In the genomic region with DNA sequence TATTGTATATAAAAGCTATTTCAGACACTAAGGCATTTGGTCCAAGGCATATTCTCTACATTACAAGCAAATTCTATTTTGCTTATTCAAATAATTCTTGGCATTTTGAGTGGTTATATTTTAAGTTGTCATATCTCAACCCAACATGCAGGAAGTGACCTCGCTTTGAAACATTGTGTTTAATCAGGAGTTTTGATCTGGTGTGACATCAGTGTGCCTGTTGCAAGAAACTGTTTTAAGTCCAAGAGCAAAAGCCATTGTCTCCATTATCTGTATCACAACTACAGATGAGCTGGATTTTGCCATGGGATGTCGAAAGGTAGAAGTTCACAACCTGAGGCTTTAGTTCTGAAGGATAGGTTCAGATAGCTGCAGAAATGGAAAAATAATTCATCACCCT, we compare ENCODE assay signal across 16 cellular contexts.
DNase-seq lines count a peak whose midpoint lies in the region; ATAC-seq and TF ChIP-seq lines count a peak whose summit lies in the region.
"Had no signal": no experiment of that assay in that cellular context is flagged by ENCODE, and none has a peak within 500 bp of the region (broad histone marks: within the 10 kb centered on the region; RNA-seq: fewer than 3 reads in every experiment).

No MANE protein-coding gene starts in this region.

- no peak overlapping the region for H2AFZ ChIP-seq in PC-3 (ENCODE audit: low read length)
- H2AFZ ChIP-seq: parathyroid adenoma had no signal

- intact Hi-C loops in PC-3 (cut with micrococcal nuclease) = no loop called here

- H3K27ac ChIP-seq in PC-3 (ENCODE audit: low read length) (no peak overlapping the region), stomach smooth muscle (ENCODE audit: low read length) (peak overlapping the region; percentile 13)
- H3K27ac ChIP-seq: C4-2B, parathyroid adenoma, Peyer's patch had no signal

- CTCF ChIA-PET in PC-3 (lab: Charles Lee) = no interaction called here

- in situ Hi-C loops in HAP-1 (cut with MboI; ENCODE audit: low sequenced_read_pairs) = no loop called here

- peaks cover 33% of the 10 kb centered on the region for H3K4me1 ChIP-seq in PC-3 (ENCODE audit: insufficient read depth, low read length)
- H3K4me1 ChIP-seq in stomach smooth muscle (ENCODE audit: control insufficient read depth, insufficient read depth, low read length) = peaks cover 26% of the 10 kb centered on the region
- no peaks in the 10 kb centered on the region for H3K4me1 ChIP-seq in HAP-1
- H3K4me1 ChIP-seq: parathyroid adenoma, Peyer's patch had no signal

- H4K20me1 ChIP-seq in PC-3 (ENCODE audit: low read length) = no peaks in the 10 kb centered on the region

- DNase-seq in ELR (ENCODE audit: low read depth) = peak; percentile 39
- peak; percentile 23 for DNase-seq in PC-3
- DNase-seq in fibroblast of pulmonary artery (ENCODE audit: low read depth) = peak; percentile 73
- DNase-seq in HAP-1 (ENCODE audit: low spot score in 2 of 2) = no peak
- DNase-seq: activated CD4-positive, alpha-beta T cell treated with anti-CD3 and anti-CD28 coated beads for 36 hours; activated CD8-positive, alpha-beta memory T cell treated with anti-CD3 and anti-CD28 coated beads, Interleukin-2, amount 10 ng/mL, durations not matched to agents 7 days and 5 days; NCI-H2029 treated with DMSO at 0.1 percent for 48 hours; NCI-H510A; Peyer's patch; sigmoid colon; stimulated activated CD4-positive, alpha-beta T cell treated with anti-CD3 and anti-CD28 coated beads, Interleukin-2, amount 100 ng/mL, for 24 hours had no signal

- H3K27me3 ChIP-seq in PC-3 (ENCODE audit: low read length) = no peaks in the 10 kb centered on the region
- no peaks in the 10 kb centered on the region for H3K27me3 ChIP-seq in stomach smooth muscle (ENCODE audit: control insufficient read depth in 1 of 2, insufficient read depth in 2 of 2, low read length in 2 of 2)
- H3K27me3 ChIP-seq in HAP-1 (ENCODE audit: low read depth) = no peaks in the 10 kb centered on the region
- H3K27me3 ChIP-seq: Peyer's patch, sigmoid colon had no signal

- TF ChIP-seq CTCF in PC-3 (conservative IDR thresholded peaks at IDR 0.05; ENCODE audit: low read depth, low read length) (no peak), fibroblast of pulmonary artery (IDR thresholded peaks at IDR 0.05; ENCODE audit: low read length, missing control alignments) (no peak)

- BruUV-seq in PC-3 (replicated peaks; lab: Mats Ljungman, UMichigan) = no TSS peak

- H3K9ac ChIP-seq in PC-3 (ENCODE audit: low read length) (no peak overlapping the region), stomach smooth muscle (ENCODE audit: low read length in 2 of 2) (no peak overlapping the region)
- H3K9ac ChIP-seq: parathyroid adenoma had no signal

- H3K9me2 ChIP-seq in PC-3 (replicated peaks; ENCODE audit: low read length) = no peaks in the 10 kb centered on the region

- ATAC-seq in PC-3 (no peak), GM18858 (IDR thresholded peaks at IDR 0.05; ENCODE audit: unreplicated experiment) (no peak), HG02759 (IDR thresholded peaks at IDR 0.05; ENCODE audit: unreplicated experiment) (no peak)
- ATAC-seq: activated CD4-positive, alpha-beta T cell treated with anti-CD3 and anti-CD28 coated beads for 36 hours; activated CD8-positive, alpha-beta memory T cell treated with anti-CD3 and anti-CD28 coated beads, Interleukin-2, amount 10 ng/mL, durations not matched to agents 7 days and 5 days had no signal

- no peaks in the 10 kb centered on the region for H3F3A ChIP-seq in PC-3 (ENCODE audit: low read length, unreplicated experiment)

- no peak overlapping the region for H3K4me2 ChIP-seq in PC-3 (ENCODE audit: low read length)

- no peak overlapping the region for H3K4me3 ChIP-seq in PC-3 (ENCODE audit: low read length)
- H3K4me3 ChIP-seq in fibroblast of pulmonary artery (replicated peaks; ENCODE audit: low read depth, low read length) = no peak overlapping the region
- no peak overlapping the region for H3K4me3 ChIP-seq in stomach smooth muscle (ENCODE audit: low read length in 2 of 2)
- no peak overlapping the region for H3K4me3 ChIP-seq in HAP-1
- H3K4me3 ChIP-seq: Peyer's patch, sigmoid colon had no signal

- no peaks in the 10 kb centered on the region for H3K36me3 ChIP-seq in PC-3 (ENCODE audit: low read depth, low read length)
- no peaks in the 10 kb centered on the region for H3K36me3 ChIP-seq in stomach smooth muscle (ENCODE audit: control insufficient read depth in 2 of 2, insufficient read depth in 2 of 2, low read length in 2 of 2)
- no peaks in the 10 kb centered on the region for H3K36me3 ChIP-seq in HAP-1 (replicated peaks)
- H3K36me3 ChIP-seq: Peyer's patch, sigmoid colon had no signal

- no peaks in the 10 kb centered on the region for H3K9me3 ChIP-seq in PC-3 (ENCODE audit: low read length)
- no peaks in the 10 kb centered on the region for H3K9me3 ChIP-seq in stomach smooth muscle (ENCODE audit: control insufficient read depth in 2 of 2, low read length in 2 of 2)
- H3K9me3 ChIP-seq in HAP-1 = no peaks in the 10 kb centered on the region
- H3K9me3 ChIP-seq: Peyer's patch, sigmoid colon had no signal

- H3K79me2 ChIP-seq in PC-3 (ENCODE audit: low read length) = no peaks in the 10 kb centered on the region
- H3K79me2 ChIP-seq: parathyroid adenoma had no signal

- POLR2A ChIA-PET in PC-3 (lab: Charles Lee; ENCODE audit: unreplicated experiment) = no interaction called here

Comparison
In these comparisons a context has a peak if more than half of its experiments do, and no peak if none do; other contexts are left out.
1. DNase-seq: peak in ELR (single experiment), PC-3 (single experiment) and fibroblast of pulmonary artery (single experiment); none in HAP-1 (0 of 2).